Comparison of ENCODE assay signal across 17 cellular contexts in genomic region chr5:123672067-123672466, GRCh38.
"Had no signal": no experiment of that assay in that cellular context is flagged by ENCODE, and none has a peak within 500 bp of the region (broad histone marks: within the 10 kb centered on the region; RNA-seq: fewer than 3 reads in every experiment).

No MANE protein-coding gene starts in this region.

- H2AFZ ChIP-seq: neural progenitor cell had no signal

- H3K4me2 ChIP-seq: neural progenitor cell had no signal

- H3K36me3 ChIP-seq: neural progenitor cell, tibial nerve had no signal

- ATAC-seq: activated T-cell treated with anti-CD3 and anti-CD28 coated beads, Interleukin-2, amount 50 U/mL, for 72 hours; body of pancreas; T-helper 17 cell had no signal

- H3K4me3 ChIP-seq: body of pancreas, neural progenitor cell, tibial nerve had no signal

- H3K27me3 ChIP-seq: body of pancreas, neural progenitor cell, tibial nerve had no signal

- H3K4me1 ChIP-seq: body of pancreas had no signal

- H3K27ac ChIP-seq: body of pancreas, neural progenitor cell had no signal

- DNase-seq: activated CD4-positive, alpha-beta memory T cell treated with anti-CD3 and anti-CD28 coated beads for 36 hours; activated CD4-positive, alpha-beta T cell treated with anti-CD3 and anti-CD28 coated beads for 48 hours; activated effector memory CD4-positive, alpha-beta T cell treated with Interleukin-2 at 50 U/mL for 16 hours; activated naive CD4-positive, alpha-beta T cell treated with anti-CD3 and anti-CD28 coated beads, Interleukin-2, amount 10 ng/mL, durations not matched to agents 7 days and 5 days; activated T-cell treated with anti-CD3 and anti-CD28 coated beads, Interleukin-2, amount 50 U/mL, for 72 hours; body of pancreas; caudate nucleus; effector CD4-positive, alpha-beta T cell; foreskin fibroblast; hippocampal formation; kidney glomerular epithelial cell; naive B cell; stimulated activated CD4-positive, alpha-beta T cell treated with anti-CD3 and anti-CD28 coated beads, Interleukin-4, amount 100 ng/mL, for 4 hours; substantia nigra; T-helper 17 cell had no signal

- H3K9me3 ChIP-seq: body of pancreas had no signal

- H3K9ac ChIP-seq: neural progenitor cell had no signal
